Comparison of ENCODE assay signal across 1 cellular context in the genomic region with DNA sequence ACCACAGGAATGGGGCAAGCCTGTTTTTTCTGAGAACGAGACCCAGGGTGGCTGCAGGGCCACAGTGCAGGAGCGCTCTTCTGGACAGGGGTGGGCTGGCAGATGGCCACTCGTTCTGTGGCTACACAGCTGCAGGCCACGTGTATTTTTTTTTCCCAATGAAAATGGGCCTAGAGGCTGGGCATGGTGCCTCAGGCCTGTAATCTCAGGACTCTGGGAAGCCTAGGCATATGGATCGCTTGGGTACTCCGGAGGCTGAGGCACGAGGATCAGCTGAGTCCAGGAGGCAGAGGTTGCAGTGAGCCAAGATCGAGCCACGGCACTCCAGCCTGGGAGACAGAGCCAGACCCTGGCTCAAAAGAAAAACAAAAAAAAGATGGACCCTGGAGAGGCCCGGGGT.
TF ChIP-seq lines count a peak whose summit lies in the region.

No MANE protein-coding gene starts in this region.

TF ChIP-seq in SK-N-SH treated with all-trans-retinoic acid at 6 μM for 48 hours, 23 proteins besides CTCF, POLR2A, EP300 and RAD21 (continued from another document):
- TF ChIP-seq TSHZ2 (CRISPR knock-in tag; IDR thresholded peaks at IDR 0.05) = no peak
- TF ChIP-seq CSDC2 (CRISPR knock-in tag; IDR thresholded peaks at IDR 0.05) = no peak
- TF ChIP-seq OSR1 (CRISPR knock-in tag; IDR thresholded peaks at IDR 0.05) = no peak
- no peak for TF ChIP-seq BACH2 (CRISPR knock-in tag; IDR thresholded peaks at IDR 0.05; ENCODE audit: borderline replicate concordance)
- TF ChIP-seq ARNTL (CRISPR knock-in tag; IDR thresholded peaks at IDR 0.05; ENCODE audit: borderline replicate concordance, low read depth) = no peak
- TF ChIP-seq ZNF565 (CRISPR knock-in tag; conservative IDR thresholded peaks at IDR 0.05; ENCODE audit: low read depth) = no peak
- TF ChIP-seq GLIS3 (CRISPR knock-in tag; IDR thresholded peaks at IDR 0.05) = no peak
- no peak for TF ChIP-seq CSRNP3 (CRISPR knock-in tag; IDR thresholded peaks at IDR 0.05)
- no peak for TF ChIP-seq TCF4 (CRISPR knock-in tag; IDR thresholded peaks at IDR 0.05; ENCODE audit: borderline replicate concordance)
- no peak for TF ChIP-seq ZFP30 (CRISPR knock-in tag; IDR thresholded peaks at IDR 0.05)
